ENCODE assay signal across 2 cellular contexts in genomic region chr19:49946415-49946814, GRCh38.
TF ChIP-seq lines count a peak whose summit lies in the region.

No MANE protein-coding gene starts in this region.

TF ChIP-seq in HepG2, 621 proteins besides CTCF, POLR2A, EP300 and RAD21:
- TF ChIP-seq NFYB (CRISPR knock-in tag; IDR thresholded peaks at IDR 0.05) (peak; percentile 71), TBL1XR1 (IDR thresholded peaks at IDR 0.05; ENCODE audit: borderline replicate concordance, low read length, partially characterized antibody) (no peak), MNT (IDR thresholded peaks at IDR 0.05) (no peak), ZNF235 (CRISPR knock-in tag; IDR thresholded peaks at IDR 0.05; ENCODE audit: borderline replicate concordance) (no peak), SP2 (CRISPR knock-in tag; IDR thresholded peaks at IDR 0.05) (0 out of 2 replicates have a peak, but pooled peaks have one; percentile 30), FUBP1 (CRISPR knock-in tag; IDR thresholded peaks at IDR 0.05; ENCODE audit: borderline replicate concordance) (no peak), NFYC (CRISPR knock-in tag; IDR thresholded peaks at IDR 0.05) (peak; percentile 65; the same call in 1 of the 2 replicates), TCF7 (IDR thresholded peaks at IDR 0.05; ENCODE audit: low read depth) (no peak), KDM1A (CRISPR knock-in tag; IDR thresholded peaks at IDR 0.05) (no peak)

TF ChIP-seq in H1, 55 proteins besides CTCF, POLR2A, EP300 and RAD21:
- TF ChIP-seq SP2 (IDR thresholded peaks at IDR 0.05; ENCODE audit: low read length) = peak; percentile 7; the same call in 1 of the 2 replicates
- peak; percentile 75 for TF ChIP-seq SP1 (IDR thresholded peaks at IDR 0.05; ENCODE audit: low read depth, low read length)
- TF ChIP-seq CHD7 (IDR thresholded peaks at IDR 0.05; ENCODE audit: insufficient replicate concordance, low read length) = no peak
TF ChIP-seq in H1: peak in this region for 2.
